ENCODE assay signal across 27 cellular contexts in genomic region chr14:100629696-100630095, GRCh38. TPM values are rescaled to one million over a fixed set of nuclear protein-coding genes. Genes with fewer than 3 reads are reported as not detected.
DNase-seq lines count a peak whose midpoint lies in the region; ATAC-seq, FAIRE-seq and TF ChIP-seq lines count a peak whose summit lies in the region.
"Had no signal": no experiment of that assay in that cellular context is flagged by ENCODE, and none has a peak within 500 bp of the region (broad histone marks: within the 10 kb centered on the region; RNA-seq: fewer than 3 reads in every experiment).

No MANE protein-coding gene starts in this region.

- H3K4me3 ChIP-seq in dorsolateral prefrontal cortex = peak overlapping the region in 5 of 59 donors; percentile 2 to 27 (median 21)
- H3K4me3 ChIP-seq in osteoblast (ENCODE audit: insufficient read depth, low read length) = no peak overlapping the region
- no peak overlapping the region for H3K4me3 ChIP-seq in testis
- H3K4me3 ChIP-seq in naive thymus-derived CD4-positive, alpha-beta T cell (ENCODE audit: low read length) = no peak overlapping the region
- H3K4me3 ChIP-seq: K562, Peyer's patch, prostate gland, skin epidermis, transverse colon had no signal

- peaks cover 0 to 3% (median 0%) of the 10 kb centered on the region in 7 donors for H3K4me1 Mint-ChIP-seq in naive thymus-derived CD4-positive, alpha-beta T cell
- H3K4me1 Mint-ChIP-seq: activated B cell treated with CpG ODN at 0.5 μM for 24 hours; activated naive CD8-positive, alpha-beta T cell treated with anti-CD3 and anti-CD28 coated beads, Interleukin-2, amount 50 U/mL, for 24 hours; CD4-positive, alpha-beta memory T cell; memory B cell had no signal

- no peak overlapping the region for H3K4me3 Mint-ChIP-seq in naive thymus-derived CD4-positive, alpha-beta T cell
- H3K4me3 Mint-ChIP-seq: activated B cell treated with CpG ODN at 0.5 μM for 24 hours; activated naive CD8-positive, alpha-beta T cell treated with anti-CD3 and anti-CD28 coated beads, Interleukin-2, amount 50 U/mL, for 24 hours; memory B cell; natural killer cell; T-helper 17 cell had no signal

- intact Hi-C loops in dorsolateral prefrontal cortex (cut with DNase I) = no loop called here
- intact Hi-C loops in testis (cut with DNase I; ENCODE audit: low total_unique reads) = no loop called here
- intact Hi-C loops in naive thymus-derived CD4-positive, alpha-beta T cell (cut with micrococcal nuclease) = no loop called here

- H3K79me2 ChIP-seq in osteoblast (ENCODE audit: insufficient read depth, low read length) = no peaks in the 10 kb centered on the region

- H3K27me3 ChIP-seq in dorsolateral prefrontal cortex (no peaks in the 10 kb centered on the region), osteoblast (ENCODE audit: insufficient read depth, low read length) (peaks cover 30% of the 10 kb centered on the region), testis (no peaks in the 10 kb centered on the region)
- no peaks in the 10 kb centered on the region for H3K27me3 ChIP-seq in naive thymus-derived CD4-positive, alpha-beta T cell (ENCODE audit: control insufficient read depth in 2 of 2, insufficient read depth in 2 of 2, low read length in 2 of 2)
- H3K27me3 ChIP-seq: Peyer's patch had no signal

- H3K36me3 Mint-ChIP-seq in naive thymus-derived CD4-positive, alpha-beta T cell = peaks cover 0 to 8% (median 5%) of the 10 kb centered on the region in 5 donors
- H3K36me3 Mint-ChIP-seq: CD4-positive, alpha-beta memory T cell; memory B cell; natural killer cell had no signal

- H3K4me1 ChIP-seq in osteoblast (ENCODE audit: insufficient read depth, low read length) = no peaks in the 10 kb centered on the region
- no peaks in the 10 kb centered on the region for H3K4me1 ChIP-seq in testis
- no peaks in the 10 kb centered on the region for H3K4me1 ChIP-seq in naive thymus-derived CD4-positive, alpha-beta T cell (ENCODE audit: control insufficient read depth in 2 of 2, insufficient read depth in 2 of 2, low read length in 2 of 2)
- H3K4me1 ChIP-seq: Peyer's patch, prostate gland, transverse colon had no signal

- TF ChIP-seq POLR2A in testis (IDR thresholded peaks at IDR 0.05) = no peak

- no peaks in the 10 kb centered on the region for H4K20me1 ChIP-seq in osteoblast (ENCODE audit: insufficient read depth, low read length)

- TF ChIP-seq CTCF in dorsolateral prefrontal cortex (IDR thresholded peaks at IDR 0.05 in 54 of 56, conservative IDR thresholded peaks at IDR 0.05 in 2 of 56; ENCODE audit: low read depth in 1 of 56, partially characterized antibody in 56 of 56) = peak in 1 of 56 donors; percentile 18
- TF ChIP-seq CTCF in osteoblast (IDR thresholded peaks at IDR 0.05; ENCODE audit: extremely low read depth, low read depth, low read length) = no peak
- no peak for TF ChIP-seq CTCF in testis (IDR thresholded peaks at IDR 0.05)

- DNase-seq in G401 (ENCODE audit: low spot score) (peak; percentile 58), NCI-H69 (lab: John Stamatoyannopoulos, UW) (peak; percentile 64), dorsolateral prefrontal cortex (peak; percentile 49 to 81 (median 74)), osteoblast (ENCODE audit: insufficient read length, low spot score, missing footprints) (peak; percentile 92), testis (no peak), urothelium cell line (ENCODE audit: low spot score) (no peak)
- DNase-seq in naive thymus-derived CD4-positive, alpha-beta T cell = no peak
- DNase-seq: activated B cell treated with CpG ODN at 0.5 μM for 24 hours; activated CD4-positive, alpha-beta T cell treated with anti-CD3 and anti-CD28 coated beads, Interleukin-2, amount 50 U/mL, for 48 hours; activated effector memory CD4-positive, alpha-beta T cell treated with Interleukin-2 at 50 U/mL for 16 hours; activated naive CD8-positive, alpha-beta T cell treated with anti-CD3 and anti-CD28 coated beads, Interleukin-2, amount 50 U/mL, for 24 hours; CD4-positive, alpha-beta memory T cell; erythroblast; foreskin melanocyte; kidney glomerular epithelial cell; natural killer cell; NCI-H187 treated with DMSO at 0.1 percent for 48 hours; NCI-H226; Peyer's patch; stimulated activated naive CD4-positive, alpha-beta T cell treated with Interleukin-2 at 50 U/mL for 16 hours; T-helper 17 cell; transverse colon had no signal

- no peak for ATAC-seq in GM18870 (IDR thresholded peaks at IDR 0.05; ENCODE audit: unreplicated experiment)
- no peak for ATAC-seq in naive thymus-derived CD4-positive, alpha-beta T cell
- ATAC-seq: activated naive CD8-positive, alpha-beta T cell treated with anti-CD3 and anti-CD28 coated beads, Interleukin-2, amount 50 U/mL, for 24 hours; K562; natural killer cell; T-helper 17 cell had no signal

- POLR2A ChIA-PET in naive thymus-derived CD4-positive, alpha-beta T cell (lab: Charles Lee) = interaction anchor here (0.5 kb wide), 1 partner anchor 223 kb away, joined by 3 read pairs; no protein-coding TSS in a partner anchor

- H3K4me2 ChIP-seq in osteoblast (ENCODE audit: insufficient read depth, low read length) = no peak overlapping the region

- H3K27ac ChIP-seq in dorsolateral prefrontal cortex (peak overlapping the region in 29 of 59 donors; percentile 14 to 75 (median 54)), osteoblast (ENCODE audit: low read depth, low read length) (no peak overlapping the region), testis (no peak overlapping the region)
- H3K27ac ChIP-seq in naive thymus-derived CD4-positive, alpha-beta T cell (ENCODE audit: low read depth, low read length) = no peak overlapping the region
- H3K27ac ChIP-seq: Peyer's patch, prostate gland, skin epidermis, transverse colon had no signal

- CTCF ChIA-PET in naive thymus-derived CD4-positive, alpha-beta T cell (lab: Charles Lee) = no interaction called here

- H3K9me3 Mint-ChIP-seq in naive thymus-derived CD4-positive, alpha-beta T cell = peaks cover 0 to 15% (median 3%) of the 10 kb centered on the region in 11 donors

- no peaks in the 10 kb centered on the region for H3K9me3 ChIP-seq in osteoblast (ENCODE audit: low read depth, low read length)
- no peaks in the 10 kb centered on the region for H3K9me3 ChIP-seq in testis
- no peaks in the 10 kb centered on the region for H3K9me3 ChIP-seq in naive thymus-derived CD4-positive, alpha-beta T cell (ENCODE audit: control insufficient read depth in 2 of 3, low read length in 3 of 3)
- H3K9me3 ChIP-seq: Peyer's patch, prostate gland, transverse colon had no signal

- in situ Hi-C loops in G401 (cut with HindIII; ENCODE audit: low sequenced_read_pairs) = no loop called here

- no peak for FAIRE-seq in urothelium cell line (lab: Jason Lieb, UNC)
- FAIRE-seq: K562 had no signal

- H3K27ac Mint-ChIP-seq in naive thymus-derived CD4-positive, alpha-beta T cell = no peak overlapping the region
- H3K27ac Mint-ChIP-seq: activated B cell treated with CpG ODN at 0.5 μM for 24 hours; activated naive CD8-positive, alpha-beta T cell treated with anti-CD3 and anti-CD28 coated beads, Interleukin-2, amount 50 U/mL, for 24 hours; CD4-positive, alpha-beta memory T cell; memory B cell; natural killer cell; T-helper 17 cell had no signal

- H2AFZ ChIP-seq in osteoblast (ENCODE audit: low read length) = no peak overlapping the region

- no peaks in the 10 kb centered on the region for H3K36me3 ChIP-seq in osteoblast (ENCODE audit: insufficient read depth, low read length)
- no peaks in the 10 kb centered on the region for H3K36me3 ChIP-seq in testis (ENCODE audit: low read depth, missing control alignments)
- no peaks in the 10 kb centered on the region for H3K36me3 ChIP-seq in naive thymus-derived CD4-positive, alpha-beta T cell (ENCODE audit: control insufficient read depth in 2 of 3, insufficient read depth in 3 of 3, low read length in 3 of 3)
- H3K36me3 ChIP-seq: Peyer's patch, prostate gland, transverse colon had no signal

- peaks cover 0 to 60% (median 5%) of the 10 kb centered on the region in 5 donors for H3K27me3 Mint-ChIP-seq in naive thymus-derived CD4-positive, alpha-beta T cell
- H3K27me3 Mint-ChIP-seq: activated naive CD8-positive, alpha-beta T cell treated with anti-CD3 and anti-CD28 coated beads, Interleukin-2, amount 50 U/mL, for 24 hours had no signal

- WGBS in testis, 2 donors = 85 to 90% methylated on average over 9 to 15 of the region's 15 CpGs

RNA-seq across cellular contexts. Expression of gene BEGAIN, which starts 42.5 kb away (rescaled TPM):
- 0.31 and 1.3 TPM in 2 replicates for total RNA-seq in G401 (2014; rRNA removed; shearing (Covaris generic))
- total RNA-seq in dorsolateral prefrontal cortex (10 to 100 TPM; 12.3 to 70.3 (median 39.4) TPM), osteoblast (1.1 TPM in 1 of 2 replicates, not detected in the other), testis (1 to 10 TPM; 6.9 to 7.6 TPM)
- polyA plus RNA-seq in testis (ENCODE audit: insufficient read depth, low read depth, low replicate concordance) = 4.5 TPM
- 1 to 10 TPM in 4 of 5 experiments, under 1 TPM in 1; 0.73 to 2.4 (median 1.5) TPM for total RNA-seq in naive thymus-derived CD4-positive, alpha-beta T cell
- polyA plus RNA-seq in naive thymus-derived CD4-positive, alpha-beta T cell = under 1 TPM; 0.38 to 0.64 TPM
- total RNA-seq: activated B cell treated with CpG ODN at 0.5 μM for 24 hours had no signal

Comparison
In these comparisons a context has a peak if more than half of its experiments do, and no peak if none do; other contexts are left out.
1. DNase-seq: peak in G401 (single experiment), NCI-H69 (single experiment), dorsolateral prefrontal cortex (10 of 10) and osteoblast (single experiment); none in testis (single experiment), naive thymus-derived CD4-positive, alpha-beta T cell (0 of 9) and urothelium cell line (single experiment).